Comparison of ENCODE assay signal across 1 cellular context in the genomic region with DNA sequence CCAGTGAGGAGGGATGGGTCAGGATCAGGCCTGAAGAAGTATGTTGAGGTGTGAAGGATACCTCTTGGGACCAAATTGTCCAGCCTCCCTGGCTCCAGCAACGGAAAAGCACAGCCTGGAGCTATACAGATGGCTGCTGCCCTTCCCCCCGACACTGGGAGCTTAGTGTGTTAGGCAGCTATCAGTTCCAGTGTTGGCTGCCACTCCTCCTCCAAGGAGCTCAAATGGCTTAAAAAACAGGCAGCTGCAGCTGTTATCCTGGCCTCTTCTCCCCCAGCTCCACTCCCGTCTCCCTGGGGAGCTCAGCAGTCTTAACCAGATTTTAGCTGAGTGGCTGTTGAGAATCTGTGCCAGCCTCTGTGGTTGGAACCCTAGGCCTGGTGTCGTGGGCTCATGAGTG.
TF ChIP-seq lines count a peak whose summit lies in the region.

No MANE protein-coding gene starts in this region.

TF ChIP-seq in H1, 55 proteins besides CTCF, POLR2A, EP300 and RAD21 (continued from another document):
- TF ChIP-seq E2F6 (IDR thresholded peaks at IDR 0.05): no peak
- no peak for TF ChIP-seq RBBP5 (IDR thresholded peaks at IDR 0.05; ENCODE audit: borderline replicate concordance, low read depth, low read length)
- TF ChIP-seq MAX (IDR thresholded peaks at IDR 0.05): no peak
- no peak for TF ChIP-seq GTF2F1 (IDR thresholded peaks at IDR 0.05; ENCODE audit: borderline replicate concordance, low read depth, low read length)
- TF ChIP-seq JUN (IDR thresholded peaks at IDR 0.05; ENCODE audit: low read depth, low read length): no peak
- TF ChIP-seq MAFK (IDR thresholded peaks at IDR 0.05; ENCODE audit: low read depth, low read length): no peak
- TF ChIP-seq PHF8 (conservative IDR thresholded peaks at IDR 0.05; ENCODE audit: low read depth, low read length): no peak
- TF ChIP-seq TEAD4 (IDR thresholded peaks at IDR 0.05; ENCODE audit: low read depth, low read length): no peak
- no peak for TF ChIP-seq CEBPB (IDR thresholded peaks at IDR 0.05; ENCODE audit: low read depth, low read length)
- no peak for TF ChIP-seq POU5F1 (IDR thresholded peaks at IDR 0.05; ENCODE audit: low read depth, low read length)
- TF ChIP-seq, protein P1, sequence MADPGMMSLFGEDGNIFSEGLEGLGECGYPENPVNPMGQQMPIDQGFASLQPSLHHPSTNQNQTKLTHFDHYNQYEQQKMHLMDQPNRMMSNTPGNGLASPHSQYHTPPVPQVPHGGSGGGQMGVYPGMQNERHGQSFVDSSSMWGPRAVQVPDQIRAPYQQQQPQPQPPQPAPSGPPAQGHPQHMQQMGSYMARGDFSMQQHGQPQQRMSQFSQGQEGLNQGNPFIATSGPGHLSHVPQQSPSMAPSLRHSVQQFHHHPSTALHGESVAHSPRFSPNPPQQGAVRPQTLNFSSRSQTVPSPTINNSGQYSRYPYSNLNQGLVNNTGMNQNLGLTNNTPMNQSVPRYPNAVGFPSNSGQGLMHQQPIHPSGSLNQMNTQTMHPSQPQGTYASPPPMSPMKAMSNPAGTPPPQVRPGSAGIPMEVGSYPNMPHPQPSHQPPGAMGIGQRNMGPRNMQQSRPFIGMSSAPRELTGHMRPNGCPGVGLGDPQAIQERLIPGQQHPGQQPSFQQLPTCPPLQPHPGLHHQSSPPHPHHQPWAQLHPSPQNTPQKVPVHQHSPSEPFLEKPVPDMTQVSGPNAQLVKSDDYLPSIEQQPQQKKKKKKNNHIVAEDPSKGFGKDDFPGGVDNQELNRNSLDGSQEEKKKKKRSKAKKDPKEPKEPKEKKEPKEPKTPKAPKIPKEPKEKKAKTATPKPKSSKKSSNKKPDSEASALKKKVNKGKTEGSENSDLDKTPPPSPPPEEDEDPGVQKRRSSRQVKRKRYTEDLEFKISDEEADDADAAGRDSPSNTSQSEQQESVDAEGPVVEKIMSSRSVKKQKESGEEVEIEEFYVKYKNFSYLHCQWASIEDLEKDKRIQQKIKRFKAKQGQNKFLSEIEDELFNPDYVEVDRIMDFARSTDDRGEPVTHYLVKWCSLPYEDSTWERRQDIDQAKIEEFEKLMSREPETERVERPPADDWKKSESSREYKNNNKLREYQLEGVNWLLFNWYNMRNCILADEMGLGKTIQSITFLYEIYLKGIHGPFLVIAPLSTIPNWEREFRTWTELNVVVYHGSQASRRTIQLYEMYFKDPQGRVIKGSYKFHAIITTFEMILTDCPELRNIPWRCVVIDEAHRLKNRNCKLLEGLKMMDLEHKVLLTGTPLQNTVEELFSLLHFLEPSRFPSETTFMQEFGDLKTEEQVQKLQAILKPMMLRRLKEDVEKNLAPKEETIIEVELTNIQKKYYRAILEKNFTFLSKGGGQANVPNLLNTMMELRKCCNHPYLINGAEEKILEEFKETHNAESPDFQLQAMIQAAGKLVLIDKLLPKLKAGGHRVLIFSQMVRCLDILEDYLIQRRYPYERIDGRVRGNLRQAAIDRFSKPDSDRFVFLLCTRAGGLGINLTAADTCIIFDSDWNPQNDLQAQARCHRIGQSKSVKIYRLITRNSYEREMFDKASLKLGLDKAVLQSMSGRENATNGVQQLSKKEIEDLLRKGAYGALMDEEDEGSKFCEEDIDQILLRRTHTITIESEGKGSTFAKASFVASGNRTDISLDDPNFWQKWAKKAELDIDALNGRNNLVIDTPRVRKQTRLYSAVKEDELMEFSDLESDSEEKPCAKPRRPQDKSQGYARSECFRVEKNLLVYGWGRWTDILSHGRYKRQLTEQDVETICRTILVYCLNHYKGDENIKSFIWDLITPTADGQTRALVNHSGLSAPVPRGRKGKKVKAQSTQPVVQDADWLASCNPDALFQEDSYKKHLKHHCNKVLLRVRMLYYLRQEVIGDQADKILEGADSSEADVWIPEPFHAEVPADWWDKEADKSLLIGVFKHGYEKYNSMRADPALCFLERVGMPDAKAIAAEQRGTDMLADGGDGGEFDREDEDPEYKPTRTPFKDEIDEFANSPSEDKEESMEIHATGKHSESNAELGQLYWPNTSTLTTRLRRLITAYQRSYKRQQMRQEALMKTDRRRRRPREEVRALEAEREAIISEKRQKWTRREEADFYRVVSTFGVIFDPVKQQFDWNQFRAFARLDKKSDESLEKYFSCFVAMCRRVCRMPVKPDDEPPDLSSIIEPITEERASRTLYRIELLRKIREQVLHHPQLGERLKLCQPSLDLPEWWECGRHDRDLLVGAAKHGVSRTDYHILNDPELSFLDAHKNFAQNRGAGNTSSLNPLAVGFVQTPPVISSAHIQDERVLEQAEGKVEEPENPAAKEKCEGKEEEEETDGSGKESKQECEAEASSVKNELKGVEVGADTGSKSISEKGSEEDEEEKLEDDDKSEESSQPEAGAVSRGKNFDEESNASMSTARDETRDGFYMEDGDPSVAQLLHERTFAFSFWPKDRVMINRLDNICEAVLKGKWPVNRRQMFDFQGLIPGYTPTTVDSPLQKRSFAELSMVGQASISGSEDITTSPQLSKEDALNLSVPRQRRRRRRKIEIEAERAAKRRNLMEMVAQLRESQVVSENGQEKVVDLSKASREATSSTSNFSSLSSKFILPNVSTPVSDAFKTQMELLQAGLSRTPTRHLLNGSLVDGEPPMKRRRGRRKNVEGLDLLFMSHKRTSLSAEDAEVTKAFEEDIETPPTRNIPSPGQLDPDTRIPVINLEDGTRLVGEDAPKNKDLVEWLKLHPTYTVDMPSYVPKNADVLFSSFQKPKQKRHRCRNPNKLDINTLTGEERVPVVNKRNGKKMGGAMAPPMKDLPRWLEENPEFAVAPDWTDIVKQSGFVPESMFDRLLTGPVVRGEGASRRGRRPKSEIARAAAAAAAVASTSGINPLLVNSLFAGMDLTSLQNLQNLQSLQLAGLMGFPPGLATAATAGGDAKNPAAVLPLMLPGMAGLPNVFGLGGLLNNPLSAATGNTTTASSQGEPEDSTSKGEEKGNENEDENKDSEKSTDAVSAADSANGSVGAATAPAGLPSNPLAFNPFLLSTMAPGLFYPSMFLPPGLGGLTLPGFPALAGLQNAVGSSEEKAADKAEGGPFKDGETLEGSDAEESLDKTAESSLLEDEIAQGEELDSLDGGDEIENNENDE (IDR thresholded peaks at IDR 0.05; ENCODE audit: insufficient replicate concordance, low read length): no peak
- no peak for TF ChIP-seq CTBP2 (IDR thresholded peaks at IDR 0.05; ENCODE audit: borderline replicate concordance, insufficient read depth, insufficient read length, low read length)
- no peak for TF ChIP-seq GABPA (IDR thresholded peaks at IDR 0.05; ENCODE audit: borderline replicate concordance, insufficient read depth, low read length)
